In genomic region chr3:33482126-33482525, GRCh38 we compare ENCODE assay signal across 16 cellular contexts. TPM values are rescaled to one million over a fixed set of nuclear protein-coding genes. Genes with fewer than 3 reads are reported as not detected.
DNase-seq lines count a peak whose midpoint lies in the region; ATAC-seq and TF ChIP-seq lines count a peak whose summit lies in the region.
"Had no signal": no experiment of that assay in that cellular context is flagged by ENCODE, and none has a peak within 500 bp of the region (broad histone marks: within the 10 kb centered on the region; RNA-seq: fewer than 3 reads in every experiment).

No MANE protein-coding gene starts in this region.

- H3K27ac ChIP-seq in ACC112 (ENCODE audit: low read depth, low read length) (0 out of 2 replicates have a peak overlapping the region, but pooled peaks have one; percentile 6), Karpas-422 (ENCODE audit: low read length) (peak overlapping the region; percentile 53), mesenchymal stem cell (ENCODE audit: low read length, poor library complexity, severe bottlenecking) (no peak overlapping the region)
- H3K27ac ChIP-seq: SJCRH30 had no signal

- no peak overlapping the region for H2BK120ac ChIP-seq in mesenchymal stem cell (ENCODE audit: low read depth, low read length)

- H2AFZ ChIP-seq in ACC112 (ENCODE audit: low read length, unreplicated experiment) (peak overlapping the region; percentile 58), Karpas-422 (ENCODE audit: low read length) (no peak overlapping the region), mesenchymal stem cell (ENCODE audit: low read depth, low read length) (no peak overlapping the region)

- no peak overlapping the region for H3K18ac ChIP-seq in mesenchymal stem cell (ENCODE audit: low read depth in 1 of 2, low read length in 2 of 2)

- H3K4me3 Mint-ChIP-seq in mesothelial cell of epicardium, result no peak overlapping the region
- H3K4me3 Mint-ChIP-seq: activated CD4-positive, alpha-beta memory T cell treated with anti-CD3 and anti-CD28 coated beads, Interleukin-2, amount 10 ng/mL, durations not matched to agents 7 days and 5 days; stimulated activated effector memory CD8-positive, alpha-beta T cell treated with anti-CD3 and anti-CD28 coated beads, Interleukin-12 subunit alpha, Interleukin-12 subunit beta, amount 100 ng/mL, for 72 hours had no signal

- no peaks in the 10 kb centered on the region for H3K9me2 ChIP-seq in Karpas-422 (replicated peaks; ENCODE audit: insufficient read depth, low read length)

- H3K4me2 ChIP-seq in Karpas-422 (ENCODE audit: low read depth, low read length, poor library complexity, severe bottlenecking) (no peak overlapping the region), mesenchymal stem cell (ENCODE audit: low read length, poor library complexity, severe bottlenecking) (no peak overlapping the region)

- ATAC-seq in GM18907 (IDR thresholded peaks at IDR 0.05; ENCODE audit: unreplicated experiment) (no peak), HG03196 (IDR thresholded peaks at IDR 0.05; ENCODE audit: unreplicated experiment) (no peak), HG03045 (IDR thresholded peaks at IDR 0.05; ENCODE audit: unreplicated experiment) (no peak)
- ATAC-seq: K562; stimulated activated effector memory CD8-positive, alpha-beta T cell treated with anti-CD3 and anti-CD28 coated beads, Interleukin-12 subunit alpha, Interleukin-12 subunit beta, amount 100 ng/mL, for 72 hours had no signal

- H3K4me3 ChIP-seq in ACC112 (ENCODE audit: low read depth, low read length) (no peak overlapping the region), Karpas-422 (ENCODE audit: low read length) (no peak overlapping the region), endocrine pancreas (ENCODE audit: control insufficient read depth, insufficient read depth, low read length) (peak overlapping the region; percentile 47), mesenchymal stem cell (ENCODE audit: insufficient read depth in 1 of 2, low read depth in 1 of 2, low read length in 2 of 2) (no peak overlapping the region)
- H3K4me3 ChIP-seq: K562, SJCRH30 had no signal

- H3K27me3 Mint-ChIP-seq in mesothelial cell of epicardium (ENCODE audit: low read depth), result no peaks in the 10 kb centered on the region
- H3K27me3 Mint-ChIP-seq: activated CD4-positive, alpha-beta memory T cell treated with anti-CD3 and anti-CD28 coated beads, Interleukin-2, amount 10 ng/mL, durations not matched to agents 7 days and 5 days had no signal

- no peak overlapping the region for H3K23ac ChIP-seq in mesenchymal stem cell (ENCODE audit: low read length in 2 of 2)

- peaks cover 14% of the 10 kb centered on the region for H3K9me3 Mint-ChIP-seq in mesothelial cell of epicardium
- H3K9me3 Mint-ChIP-seq: stimulated activated effector memory CD8-positive, alpha-beta T cell treated with anti-CD3 and anti-CD28 coated beads, Interleukin-12 subunit alpha, Interleukin-12 subunit beta, amount 100 ng/mL, for 72 hours had no signal

- no peak overlapping the region for H2AK5ac ChIP-seq in mesenchymal stem cell (ENCODE audit: low read length, severe bottlenecking)

- H3K27me3 ChIP-seq in ACC112 (ENCODE audit: insufficient read depth, low read length) (no peaks in the 10 kb centered on the region), Karpas-422 (ENCODE audit: low read length) (no peaks in the 10 kb centered on the region), endocrine pancreas (ENCODE audit: control insufficient read depth, insufficient read depth, low read length) (no peaks in the 10 kb centered on the region), mesenchymal stem cell (ENCODE audit: control insufficient read depth in 1 of 2, insufficient read depth in 1 of 2, low read length in 2 of 2) (no peaks in the 10 kb centered on the region)
- H3K27me3 ChIP-seq: SJCRH30 had no signal

- no peak for TF ChIP-seq CTCF in mesothelial cell of epicardium (IDR thresholded peaks at IDR 0.05; ENCODE audit: unreplicated experiment)

- H3K36me3 Mint-ChIP-seq in mesothelial cell of epicardium, result peaks cover 9% of the 10 kb centered on the region
- H3K36me3 Mint-ChIP-seq: stimulated activated effector memory CD8-positive, alpha-beta T cell treated with anti-CD3 and anti-CD28 coated beads, Interleukin-12 subunit alpha, Interleukin-12 subunit beta, amount 100 ng/mL, for 72 hours had no signal

- no peak overlapping the region for H3K14ac ChIP-seq in mesenchymal stem cell (ENCODE audit: low read length in 2 of 2)

- H3K9me3 ChIP-seq in Karpas-422 (ENCODE audit: low read length), result peaks cover 7% of the 10 kb centered on the region
- no peaks in the 10 kb centered on the region for H3K9me3 ChIP-seq in endocrine pancreas (ENCODE audit: control insufficient read depth, low read length)
- peaks cover 7% of the 10 kb centered on the region for H3K9me3 ChIP-seq in mesenchymal stem cell (ENCODE audit: control insufficient read depth, low read length)
- H3K9me3 ChIP-seq: SJCRH30 had no signal

- H2BK5ac ChIP-seq in mesenchymal stem cell (ENCODE audit: low read depth, low read length, poor library complexity, severe bottlenecking), result no peak overlapping the region

- H3K36me3 ChIP-seq in ACC112 (ENCODE audit: insufficient read depth, low read length) (no peaks in the 10 kb centered on the region; the same call in 1 of the 2 replicates), Karpas-422 (ENCODE audit: insufficient read depth, low read length) (peaks cover 22% of the 10 kb centered on the region), endocrine pancreas (ENCODE audit: control insufficient read depth, insufficient read depth, low read length) (no peaks in the 10 kb centered on the region), mesenchymal stem cell (ENCODE audit: control insufficient read depth in 1 of 2, insufficient read depth in 2 of 2, low read depth in 1 of 2, low read length in 2 of 2) (no peaks in the 10 kb centered on the region)
- H3K36me3 ChIP-seq: SJCRH30 had no signal

- H2BK12ac ChIP-seq in mesenchymal stem cell (ENCODE audit: low read length in 2 of 2), result no peak overlapping the region

- no peak overlapping the region for H4K8ac ChIP-seq in mesenchymal stem cell (ENCODE audit: low read length)

- peaks cover 5% of the 10 kb centered on the region for H3K4me1 ChIP-seq in ACC112 (ENCODE audit: control insufficient read depth, insufficient read depth, low read length, unreplicated experiment)
- H3K4me1 ChIP-seq in Karpas-422 (ENCODE audit: low read length), result no peaks in the 10 kb centered on the region
- H3K4me1 ChIP-seq in endocrine pancreas (ENCODE audit: control insufficient read depth, insufficient read depth, low read length), result peaks cover 4% of the 10 kb centered on the region
- H3K4me1 ChIP-seq in mesenchymal stem cell (ENCODE audit: control insufficient read depth, insufficient read depth, low read depth, low read length), result no peaks in the 10 kb centered on the region
- H3K4me1 ChIP-seq: SJCRH30 had no signal

- no peak overlapping the region for H2BK15ac ChIP-seq in mesenchymal stem cell (ENCODE audit: low read depth, poor library complexity, severe bottlenecking)

- no peak overlapping the region for H3K9ac ChIP-seq in Karpas-422 (ENCODE audit: low read length)
- no peak overlapping the region for H3K9ac ChIP-seq in endocrine pancreas (ENCODE audit: control insufficient read depth, insufficient read depth, low read length)
- no peak overlapping the region for H3K9ac ChIP-seq in mesenchymal stem cell (ENCODE audit: low read length)

- no peak overlapping the region for H3K4ac ChIP-seq in mesenchymal stem cell (ENCODE audit: low read depth in 1 of 2, low read length in 2 of 2)

- H3K79me2 ChIP-seq in ACC112 (ENCODE audit: control insufficient read depth, insufficient read depth, low read length, unreplicated experiment) (no peaks in the 10 kb centered on the region), Karpas-422 (ENCODE audit: low read length) (no peaks in the 10 kb centered on the region)

- H3K4me1 Mint-ChIP-seq in mesothelial cell of epicardium, result peaks cover 13% of the 10 kb centered on the region
- H3K4me1 Mint-ChIP-seq: activated CD4-positive, alpha-beta memory T cell treated with anti-CD3 and anti-CD28 coated beads, Interleukin-2, amount 10 ng/mL, durations not matched to agents 7 days and 5 days; stimulated activated effector memory CD8-positive, alpha-beta T cell treated with anti-CD3 and anti-CD28 coated beads, Interleukin-12 subunit alpha, Interleukin-12 subunit beta, amount 100 ng/mL, for 72 hours had no signal

- no peaks in the 10 kb centered on the region for H3K79me1 ChIP-seq in mesenchymal stem cell (replicated peaks; ENCODE audit: low read length, poor library complexity, severe bottlenecking)

- DNase-seq in Karpas-422, result no peak
- DNase-seq in mesothelial cell of epicardium (ENCODE audit: low spot score in 2 of 2, unreplicated experiment in 2 of 2), result no peak
- DNase-seq in mesenchymal stem cell, result no peak
- DNase-seq: activated CD4-positive, alpha-beta memory T cell treated with anti-CD3 and anti-CD28 coated beads, Interleukin-2, amount 10 ng/mL, durations not matched to agents 7 days and 5 days; amniotic stem cell; cortex of kidney; H7; NCI-H1930; SJCRH30 had no signal

- 86% methylated on average over 1 of the region's 1 CpG for WGBS in mesenchymal stem cell

- no peaks in the 10 kb centered on the region for H4K20me1 ChIP-seq in Karpas-422 (ENCODE audit: insufficient read depth, low read depth, low read length)

- no peak overlapping the region for H4K91ac ChIP-seq in mesenchymal stem cell (ENCODE audit: low read length)

- peak overlapping the region; percentile 81 for H3K27ac Mint-ChIP-seq in mesothelial cell of epicardium
- H3K27ac Mint-ChIP-seq: activated CD4-positive, alpha-beta memory T cell treated with anti-CD3 and anti-CD28 coated beads, Interleukin-2, amount 10 ng/mL, durations not matched to agents 7 days and 5 days; stimulated activated effector memory CD8-positive, alpha-beta T cell treated with anti-CD3 and anti-CD28 coated beads, Interleukin-12 subunit alpha, Interleukin-12 subunit beta, amount 100 ng/mL, for 72 hours had no signal

RNA-seq across cellular contexts. Expression of gene UBP1, which starts 41.9 kb away (rescaled TPM):
- 86.8 and 95.7 TPM in 2 replicates for total RNA-seq in Karpas-422 (2014; rRNA removed; shearing (Covaris generic); ENCODE audit: low replicate concordance)
- 81.5 to 88.4 TPM (median 86.2 TPM) in 3 replicates for total RNA-seq in mesothelial cell of epicardium
- polyA plus RNA-seq in mesenchymal stem cell (2013, experiment 1 of 2), result 82.8 TPM
- polyA plus RNA-seq in mesenchymal stem cell (2013, experiment 2 of 2), result 76.9 TPM
